In the genomic region with DNA sequence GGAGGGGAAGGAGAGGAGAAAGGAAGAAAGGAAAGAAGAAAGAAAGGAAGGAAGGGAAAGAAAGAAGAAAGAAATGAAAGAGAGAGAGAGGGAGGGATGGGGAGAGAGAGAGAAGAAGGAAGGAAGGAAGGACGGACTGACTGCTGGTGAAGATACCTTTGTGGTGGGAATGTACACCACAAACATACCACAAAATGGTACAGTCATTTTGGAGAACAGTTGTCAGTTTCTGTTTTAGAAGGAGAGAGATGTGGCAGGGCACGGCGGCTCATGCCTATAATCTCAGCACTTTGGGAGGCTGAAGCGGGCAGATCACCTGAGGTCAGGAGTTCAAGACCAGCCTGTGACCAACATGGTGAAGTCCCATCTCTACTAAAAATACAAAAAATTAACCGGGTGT, we compare ENCODE assay signal across 36 cellular contexts. TPM values are rescaled to one million over a fixed set of nuclear protein-coding genes. Genes with fewer than 3 reads are reported as not detected.
DNase-seq lines count a peak whose midpoint lies in the region; ATAC-seq, FAIRE-seq and TF ChIP-seq lines count a peak whose summit lies in the region.
"Had no signal": no experiment of that assay in that cellular context is flagged by ENCODE, and none has a peak within 500 bp of the region (broad histone marks: within the 10 kb centered on the region; RNA-seq: fewer than 3 reads in every experiment).

No MANE protein-coding gene starts in this region.

- TF ChIP-seq CTCF in kidney (IDR thresholded peaks at IDR 0.05; ENCODE audit: borderline replicate concordance, extremely low read depth, insufficient read depth) = no peak

- intact Hi-C loops in kidney (cut with DNase I) (no loop called here), aorta (cut with DNase I) (no loop called here)

- H3K9me3 Mint-ChIP-seq in T-cell = no peaks in the 10 kb centered on the region
- H3K9me3 Mint-ChIP-seq: activated naive CD4-positive, alpha-beta T cell treated with anti-CD3 and anti-CD28 coated beads, Interleukin-2, amount 50 U/mL, for 72 hours; stimulated activated naive CD8-positive, alpha-beta T cell treated with anti-CD3 and anti-CD28 coated beads, Interleukin-15, Interleukin-2, amounts not matched to agents 100 ng/mL and 50 ng/mL, for 24 hours had no signal

- no peaks in the 10 kb centered on the region for H3K9me3 ChIP-seq in kidney (ENCODE audit: control insufficient read depth in 1 of 2, low read length in 2 of 2)
- no peaks in the 10 kb centered on the region for H3K9me3 ChIP-seq in aorta (ENCODE audit: control insufficient read depth, low read length)
- H3K9me3 ChIP-seq: SK-N-SH, thoracic aorta had no signal

- H3K27ac ChIP-seq in kidney (ENCODE audit: low read depth in 2 of 2, low read length in 2 of 2) (no peak overlapping the region), aorta (ENCODE audit: low read depth in 1 of 2, low read length in 2 of 2) (no peak overlapping the region)
- H3K27ac ChIP-seq: thoracic aorta had no signal

- H3K4me3 ChIP-seq in kidney (ENCODE audit: low read length in 2 of 2) (no peak overlapping the region), aorta (ENCODE audit: low read length in 2 of 2) (no peak overlapping the region)
- H3K4me3 ChIP-seq: lung, thoracic aorta had no signal

- no peaks in the 10 kb centered on the region for H3K36me3 Mint-ChIP-seq in T-cell
- H3K36me3 Mint-ChIP-seq: activated naive CD4-positive, alpha-beta T cell treated with anti-CD3 and anti-CD28 coated beads, Interleukin-2, amount 50 U/mL, for 72 hours; CD4-positive, CD25-positive, alpha-beta regulatory T cell; naive thymus-derived CD8-positive, alpha-beta T cell had no signal

- 90 to 92% methylated on average over 5 of the region's 5 CpGs for WGBS in aorta, 2 donors

- H3K36me3 ChIP-seq in kidney (ENCODE audit: control insufficient read depth in 1 of 2, insufficient read depth in 2 of 2, low read length in 2 of 2) (no peaks in the 10 kb centered on the region), aorta (ENCODE audit: control insufficient read depth in 1 of 2, insufficient read depth in 2 of 2, low read length in 1 of 2) (no peaks in the 10 kb centered on the region)
- H3K36me3 ChIP-seq: thoracic aorta had no signal

- CTCF ChIA-PET in T-cell (lab: Charles Lee) = no interaction called here

- H3K4me1 ChIP-seq in kidney (ENCODE audit: control insufficient read depth in 1 of 2, insufficient read depth in 1 of 2, low read depth in 1 of 2, low read length in 2 of 2) (peaks cover 0 to 6% of the 10 kb centered on the region in 2 donors), aorta (ENCODE audit: control insufficient read depth in 1 of 2, insufficient read depth in 2 of 2, low read length in 2 of 2) (no peaks in the 10 kb centered on the region)

- ATAC-seq in GM21717 (IDR thresholded peaks at IDR 0.05; ENCODE audit: unreplicated experiment) (peak; percentile 74), aorta (ENCODE audit: low FRiP score) (no peak), T-cell (replicated peaks in 1 of 4) (no peak)
- ATAC-seq: left cardiac atrium; naive thymus-derived CD8-positive, alpha-beta T cell; right cardiac atrium; Right ventricle myocardium inferior; T-helper 17 cell had no signal

- DNase-seq in activated CD4-positive, alpha-beta T cell treated with anti-CD3 and anti-CD28 coated beads for 48 hours = peak; percentile 9
- DNase-seq in activated CD4-positive, alpha-beta T cell treated with anti-CD3 and anti-CD28 coated beads for 4 hours = no peak
- peak; percentile 41 for DNase-seq in KBM-7
- DNase-seq in kidney = peak; percentile 32
- DNase-seq in aorta = no peak
- DNase-seq in kidney glomerular epithelial cell (lab: John Stamatoyannopoulos, UW) = no peak
- no peak for DNase-seq in T-cell
- DNase-seq: 8988T; activated CD8-positive, alpha-beta memory T cell treated with anti-CD3 and anti-CD28 coated beads for 24 hours; activated effector memory CD4-positive, alpha-beta T cell treated with Interleukin-2 at 50 U/mL for 16 hours; activated T-cell treated with anti-CD3 and anti-CD28 coated beads for 4 hours; anterior cingulate cortex; CD4-positive, CD25-positive, alpha-beta regulatory T cell; KG1; left cardiac atrium; MM.1S; naive thymus-derived CD8-positive, alpha-beta T cell; NCI-H2081; NCI-H526; right cardiac atrium; SK-N-SH; stimulated activated CD4-positive, alpha-beta T cell treated with anti-CD3 and anti-CD28 coated beads, Interleukin-2, amount 100 ng/mL, for 24 hours; T-helper 17 cell had no signal

- POLR2A ChIA-PET in T-cell (lab: Charles Lee) = no interaction called here

- H3K27me3 Mint-ChIP-seq in T-cell = peaks cover 42 to 49% of the 10 kb centered on the region in 2 donors

- peaks cover 0 to 4% of the 10 kb centered on the region in 2 donors for H3K27me3 ChIP-seq in aorta (ENCODE audit: control insufficient read depth in 1 of 2, insufficient read depth in 2 of 2, low read length in 1 of 2)

- no peak overlapping the region for H3K9ac ChIP-seq in kidney (ENCODE audit: low read length in 2 of 2)
- H3K9ac ChIP-seq: SK-N-SH had no signal

- FAIRE-seq in kidney (lab: Jason Lieb, UNC) = no peak
- FAIRE-seq: bronchial epithelial cell, colon, D721Med, endothelial cell of umbilical vein, frontal cortex, H54 had no signal

- peaks cover 0 to 9% (median 2%) of the 10 kb centered on the region in 3 donors for H3K4me1 Mint-ChIP-seq in T-cell
- H3K4me1 Mint-ChIP-seq: CD4-positive, CD25-positive, alpha-beta regulatory T cell had no signal

- in situ Hi-C loops in KBM-7 (cut with MboI; ENCODE audit: low pct_unique_long_range_greater_than_20kb, low sequenced_read_pairs) = no loop called here

- H3K4me3 Mint-ChIP-seq in T-cell = no peak overlapping the region
- H3K4me3 Mint-ChIP-seq: CD4-positive, CD25-positive, alpha-beta regulatory T cell; naive thymus-derived CD8-positive, alpha-beta T cell; stimulated activated naive CD8-positive, alpha-beta T cell treated with anti-CD3 and anti-CD28 coated beads, Interleukin-15, Interleukin-2, amounts not matched to agents 100 ng/mL and 50 ng/mL, for 24 hours; T-helper 17 cell had no signal

- H3K27ac Mint-ChIP-seq in T-cell = no peak overlapping the region
- H3K27ac Mint-ChIP-seq: activated naive CD4-positive, alpha-beta T cell treated with anti-CD3 and anti-CD28 coated beads, Interleukin-2, amount 50 U/mL, for 72 hours; CD4-positive, CD25-positive, alpha-beta regulatory T cell; naive thymus-derived CD8-positive, alpha-beta T cell; stimulated activated naive CD8-positive, alpha-beta T cell treated with anti-CD3 and anti-CD28 coated beads, Interleukin-15, Interleukin-2, amounts not matched to agents 100 ng/mL and 50 ng/mL, for 24 hours had no signal

RNA-seq across cellular contexts. Expression of gene SHISA3, which starts 40.0 kb away (rescaled TPM):
- total RNA-seq in kidney (31.7 TPM), aorta (1 to 10 TPM; 2.1 to 5.5 TPM), T-cell (under 1 TPM in 1 of 5 donors, not detected in 4; 0.35 TPM)
- polyA plus RNA-seq in kidney (ENCODE audit: insufficient read depth, low read depth, low replicate concordance) (20.3 TPM), aorta (1 to 10 TPM; 3.3 to 3.6 TPM)
- total RNA-seq: activated naive CD4-positive, alpha-beta T cell treated with anti-CD3 and anti-CD28 coated beads, Interleukin-2, amount 50 U/mL, for 72 hours; bronchial epithelial cell; CD4-positive, CD25-positive, alpha-beta regulatory T cell; mononuclear cell; naive thymus-derived CD8-positive, alpha-beta T cell; T-helper 17 cell had no signal
- polyA plus RNA-seq: CD4-positive, CD25-positive, alpha-beta regulatory T cell; naive thymus-derived CD8-positive, alpha-beta T cell had no signal

Comparison
In these comparisons a context has a peak if more than half of its experiments do, and no peak if none do; other contexts are left out.
1. DNase-seq: peak in activated CD4-positive, alpha-beta T cell treated with anti-CD3 and anti-CD28 coated beads for 48 hours (single experiment), KBM-7 (single experiment) and kidney (single experiment); none in activated CD4-positive, alpha-beta T cell treated with anti-CD3 and anti-CD28 coated beads for 4 hours (0 of 2), aorta (0 of 2), kidney glomerular epithelial cell (single experiment) and T-cell (0 of 34).